9 cellular contexts compared by ENCODE assay signal in genomic region chr16:48409839-48410610, GRCh38. TPM values are rescaled to one million over a fixed set of nuclear protein-coding genes. Genes with fewer than 3 reads are reported as not detected.
A peak's percentile ranks its signal among the peaks of the same experiment; 100 is the strongest.
DNase-seq lines count a peak whose midpoint lies in the region; ATAC-seq and TF ChIP-seq lines count a peak whose summit lies in the region.
"Had no signal": no experiment of that assay in that cellular context is flagged by ENCODE, and none has a peak within 500 bp of the region (broad histone marks: within the 10 kb centered on the region; RNA-seq: fewer than 3 reads in every experiment).

No MANE protein-coding gene starts in this region.

- in situ Hi-C loops in ACHN (cut with HindIII; ENCODE audit: low pct_ligation_motif_present, low pct_unique_long_range_greater_than_20kb, low sequenced_read_pairs): no loop called here

- ATAC-seq in left lung: peak; percentile 87
- no peak for ATAC-seq in HG03439 (IDR thresholded peaks at IDR 0.05; ENCODE audit: unreplicated experiment)

- intact Hi-C loops in left lung (cut with DNase I): no loop called here

- H3K27ac ChIP-seq in left lung: peak overlapping the region in 1 of 2 donors; percentile 33

- DNase-seq in ACHN (peak; percentile 77), HuH-7 (ENCODE audit: low spot score) (peak; percentile 70), astrocyte of the hippocampus (ENCODE audit: low read depth, low spot score) (peak; percentile 78), left lung (peak in 1 of 2 donors; percentile 60), NCI-H1417 treated with DMSO at 0.1 percent for 48 hours (lab: John Stamatoyannopoulos, UW) (no peak), T-helper 1 cell (no peak)
- DNase-seq in activated naive CD4-positive, alpha-beta T cell treated with Interleukin-2 at 50 U/mL for 16 hours: no peak
- DNase-seq: CD4-positive, CD25-positive, alpha-beta regulatory T cell had no signal

- no peaks in the 10 kb centered on the region for H3K9me3 ChIP-seq in left lung

- no peak overlapping the region for H3K4me3 ChIP-seq in left lung

- H3K36me3 ChIP-seq in left lung: no peaks in the 10 kb centered on the region

- peaks cover 4 to 17% of the 10 kb centered on the region in 2 donors for H3K4me1 ChIP-seq in left lung

- H3K27me3 ChIP-seq in left lung: no peaks in the 10 kb centered on the region

- TF ChIP-seq CTCF in left lung (IDR thresholded peaks at IDR 0.05): no peak

RNA-seq across cellular contexts. Expression of gene SIAH1, which starts 24.8 kb away (rescaled TPM):
- total RNA-seq in left lung: 10 to 100 TPM; 18.9 to 21.9 TPM

Comparison
In these comparisons a context has a peak if more than half of its experiments do, and no peak if none do; other contexts are left out.
1. DNase-seq: peak in ACHN (single experiment), HuH-7 (single experiment) and astrocyte of the hippocampus (single experiment); none in activated naive CD4-positive, alpha-beta T cell treated with Interleukin-2 at 50 U/mL for 16 hours (single experiment), NCI-H1417 treated with DMSO at 0.1 percent for 48 hours (single experiment) and T-helper 1 cell (0 of 5).